ENCODE assay signal across 17 cellular contexts in the genomic region with DNA sequence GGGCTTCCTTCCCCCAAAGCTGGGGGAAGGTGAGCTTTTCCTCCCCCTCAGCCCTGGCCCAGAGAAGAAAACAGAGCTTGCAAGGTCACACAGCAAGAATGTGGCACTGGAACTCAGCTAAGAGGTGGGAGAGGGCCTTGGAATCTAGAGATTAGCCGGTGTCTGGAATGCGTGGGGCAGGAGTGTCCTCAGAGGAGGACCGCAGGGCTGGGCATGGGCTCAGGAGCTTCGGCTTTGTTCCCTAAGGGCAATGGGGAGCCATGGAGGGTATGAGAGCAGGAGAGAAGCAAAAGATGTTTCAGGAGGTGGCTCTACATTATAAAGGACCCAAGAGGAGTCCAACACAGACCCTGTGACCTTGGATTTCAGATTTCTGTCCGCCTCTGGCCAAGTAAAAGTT.
"Had no signal": no experiment of that assay in that cellular context is flagged by ENCODE, and none has a peak within 500 bp of the region (broad histone marks: within the 10 kb centered on the region; RNA-seq: fewer than 3 reads in every experiment).

No MANE protein-coding gene starts in this region.

- H3K27ac Mint-ChIP-seq: activated naive CD8-positive, alpha-beta T cell treated with anti-CD3 and anti-CD28 coated beads, Interleukin-2, amount 10 ng/mL, durations not matched to agents 7 days and 5 days; naive thymus-derived CD8-positive, alpha-beta T cell; stimulated activated naive CD8-positive, alpha-beta T cell treated with anti-CD3 and anti-CD28 coated beads, Interleukin-15, amount 100 ng/mL, for 72 hours had no signal

- H3K9me3 ChIP-seq: esophagus squamous epithelium, mucosa of descending colon, thoracic aorta had no signal

- H3K27me3 ChIP-seq: esophagus squamous epithelium had no signal

- H3K36me3 Mint-ChIP-seq: naive thymus-derived CD8-positive, alpha-beta T cell had no signal

- H3K27ac ChIP-seq: esophagus squamous epithelium, thoracic aorta had no signal

- ATAC-seq: activated CD4-positive, CD25-positive, alpha-beta regulatory T cell treated with anti-CD3 and anti-CD28 coated beads, Interleukin-2, amount 50 U/mL, for 24 hours; left colon; mucosa of descending colon; naive thymus-derived CD8-positive, alpha-beta T cell; stimulated activated naive CD8-positive, alpha-beta T cell treated with anti-CD3 and anti-CD28 coated beads, Interleukin-15, amount 100 ng/mL, for 72 hours had no signal

- H3K4me3 ChIP-seq: esophagus squamous epithelium, lung, mucosa of descending colon, thoracic aorta had no signal

- H3K4me3 Mint-ChIP-seq: activated naive CD8-positive, alpha-beta T cell treated with anti-CD3 and anti-CD28 coated beads, Interleukin-2, amount 10 ng/mL, durations not matched to agents 7 days and 5 days; naive thymus-derived CD8-positive, alpha-beta T cell; stimulated activated naive CD8-positive, alpha-beta T cell treated with anti-CD3 and anti-CD28 coated beads, Interleukin-15, amount 100 ng/mL, for 72 hours had no signal

- H3K27me3 Mint-ChIP-seq: activated naive CD8-positive, alpha-beta T cell treated with anti-CD3 and anti-CD28 coated beads, Interleukin-2, amount 10 ng/mL, durations not matched to agents 7 days and 5 days; naive thymus-derived CD8-positive, alpha-beta T cell; stimulated activated naive CD8-positive, alpha-beta T cell treated with anti-CD3 and anti-CD28 coated beads, Interleukin-15, amount 100 ng/mL, for 72 hours had no signal

- H3K36me3 ChIP-seq: esophagus squamous epithelium, thoracic aorta had no signal

- DNase-seq: activated CD4-positive, alpha-beta T cell treated with anti-CD3 and anti-CD28 coated beads, Interleukin-2, amount 50 U/mL, for 4 hours; activated gamma-delta T cell; activated naive CD8-positive, alpha-beta T cell treated with anti-CD3 and anti-CD28 coated beads, Interleukin-2, amount 10 ng/mL, durations not matched to agents 7 days and 5 days; activated T-cell treated with anti-CD3 and anti-CD28 coated beads, Interleukin-2, amount 50 U/mL, for 1 hour; aorta; esophagus squamous epithelium; foreskin fibroblast; left colon; mucosa of descending colon; naive thymus-derived CD8-positive, alpha-beta T cell; stimulated activated CD4-positive, alpha-beta T cell treated with anti-CD3 and anti-CD28 coated beads, Interleukin-4, amount 100 ng/mL, for 1 hour; stimulated activated CD8-positive, alpha-beta memory T cell treated with anti-CD3 and anti-CD28 coated beads, Interleukin-4, amount 100 ng/mL, for 48 hours; stimulated activated naive CD8-positive, alpha-beta T cell treated with anti-CD3 and anti-CD28 coated beads, Interleukin-15, amount 100 ng/mL, for 72 hours; T-helper 2 cell had no signal

- H3K9me3 Mint-ChIP-seq: activated naive CD8-positive, alpha-beta T cell treated with anti-CD3 and anti-CD28 coated beads, Interleukin-2, amount 10 ng/mL, durations not matched to agents 7 days and 5 days; naive thymus-derived CD8-positive, alpha-beta T cell; stimulated activated naive CD8-positive, alpha-beta T cell treated with anti-CD3 and anti-CD28 coated beads, Interleukin-15, amount 100 ng/mL, for 72 hours had no signal
